ENCODE assay signal across 25 cellular contexts in the genomic region with DNA sequence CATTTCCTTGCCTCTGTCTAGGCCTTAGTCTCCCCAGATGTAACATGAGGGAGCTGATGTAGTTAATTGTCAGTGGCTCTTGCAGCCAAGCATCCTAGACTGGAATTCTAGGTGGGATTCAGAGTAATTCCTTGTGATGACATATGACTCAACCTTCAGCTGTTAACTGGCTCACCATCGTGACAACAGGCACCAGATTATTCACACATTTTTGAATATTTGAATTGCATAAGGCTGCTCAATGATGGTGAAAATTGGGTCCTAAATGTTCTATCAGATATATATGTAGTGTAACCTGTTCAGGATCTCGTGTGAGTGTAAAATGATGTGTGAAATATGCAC.
A peak's percentile ranks its signal among the peaks of the same experiment; 100 is the strongest.
DNase-seq lines count a peak whose midpoint lies in the region; ATAC-seq, FAIRE-seq and TF ChIP-seq lines count a peak whose summit lies in the region.
"Had no signal": no experiment of that assay in that cellular context is flagged by ENCODE, and none has a peak within 500 bp of the region (broad histone marks: within the 10 kb centered on the region; RNA-seq: fewer than 3 reads in every experiment).

No MANE protein-coding gene starts in this region.

- H3K27me3 ChIP-seq in ACC112 (ENCODE audit: insufficient read depth, low read length) (no peaks in the 10 kb centered on the region), GM23248 (replicated peaks; ENCODE audit: insufficient read depth) (no peaks in the 10 kb centered on the region), small intestine (ENCODE audit: control insufficient read depth in 2 of 2, insufficient read depth in 2 of 2, low read length in 2 of 2) (no peaks in the 10 kb centered on the region)
- H3K27me3 ChIP-seq in effector memory CD4-positive, alpha-beta T cell (replicated peaks; ENCODE audit: control insufficient read depth, insufficient read depth, low read length, poor library complexity, severe bottlenecking): no peaks in the 10 kb centered on the region
- H3K27me3 ChIP-seq: SJCRH30, vagina had no signal

- peaks cover 22% of the 10 kb centered on the region for H3F3A ChIP-seq in GM23248 (ENCODE audit: insufficient read depth)

- 47 to 48% methylated on average over 2 of the region's 2 CpGs for WGBS in GM23248 (ENCODE audit: low coverage in 1 of 2, low lambda C conversion rate in 2 of 2, missing lambda C conversion rate in 2 of 2), 2 experiments
- WGBS in small intestine, 3 donors: 84 to 88% (median 85%) methylated on average over 2 of the region's 2 CpGs

- H3K4me2 ChIP-seq in GM23248 (ENCODE audit: unreplicated experiment): peak overlapping the region; percentile 10

- H3K36me3 Mint-ChIP-seq in naive thymus-derived CD8-positive, alpha-beta T cell: peaks cover 0 to 3% (median 0%) of the 10 kb centered on the region in 3 donors
- H3K36me3 Mint-ChIP-seq: CD4-positive, CD25-positive, alpha-beta regulatory T cell; stimulated activated effector memory CD8-positive, alpha-beta T cell treated with anti-CD3 and anti-CD28 coated beads, Interleukin-12 subunit alpha, Interleukin-12 subunit beta, amount 100 ng/mL, for 72 hours had no signal

- no peak overlapping the region for H3K27ac Mint-ChIP-seq in naive thymus-derived CD8-positive, alpha-beta T cell
- H3K27ac Mint-ChIP-seq: CD4-positive, CD25-positive, alpha-beta regulatory T cell; HFFc6; stimulated activated effector memory CD8-positive, alpha-beta T cell treated with anti-CD3 and anti-CD28 coated beads, Interleukin-12 subunit alpha, Interleukin-12 subunit beta, amount 100 ng/mL, for 72 hours had no signal

- H3K9me3 Mint-ChIP-seq in naive thymus-derived CD8-positive, alpha-beta T cell: no peaks in the 10 kb centered on the region
- H3K9me3 Mint-ChIP-seq: HFFc6; stimulated activated effector memory CD8-positive, alpha-beta T cell treated with anti-CD3 and anti-CD28 coated beads, Interleukin-12 subunit alpha, Interleukin-12 subunit beta, amount 100 ng/mL, for 72 hours had no signal

- H3K9me3 ChIP-seq in GM23248 (ENCODE audit: low read depth): no peaks in the 10 kb centered on the region
- no peaks in the 10 kb centered on the region for H3K9me3 ChIP-seq in effector memory CD4-positive, alpha-beta T cell (ENCODE audit: control insufficient read depth, low read length)
- H3K9me3 ChIP-seq in small intestine (ENCODE audit: control insufficient read depth, low read depth): no peaks in the 10 kb centered on the region
- H3K9me3 ChIP-seq: SJCRH30, thoracic aorta, vagina had no signal

- H2AFZ ChIP-seq in ACC112 (ENCODE audit: low read length, unreplicated experiment) (no peak overlapping the region), GM23248 (no peak overlapping the region)

- H4K20me1 ChIP-seq in GM23248 (ENCODE audit: insufficient read depth): no peaks in the 10 kb centered on the region

- no peak for ATAC-seq in naive thymus-derived CD8-positive, alpha-beta T cell
- ATAC-seq in GM18520 (IDR thresholded peaks at IDR 0.05; ENCODE audit: unreplicated experiment): no peak
- ATAC-seq: Panc1 had no signal

- H3K9ac ChIP-seq in GM23248: no peak overlapping the region

- H3K27ac ChIP-seq in ACC112 (ENCODE audit: low read depth, low read length) (peak overlapping the region; percentile 58), GM23248 (peak overlapping the region; percentile 56), small intestine (ENCODE audit: low read depth in 1 of 2, low read length in 1 of 2) (no peak overlapping the region)
- H3K27ac ChIP-seq in effector memory CD4-positive, alpha-beta T cell (ENCODE audit: insufficient read depth, low read length, poor library complexity, severe bottlenecking): no peak overlapping the region
- H3K27ac ChIP-seq: SJCRH30, vagina had no signal

- in situ Hi-C loops in GM23248 (cut with MboI): no loop called here
- in situ Hi-C loops in astrocyte of the spinal cord (cut with HindIII; ENCODE audit: low sequenced_read_pairs): no loop called here

- peak; percentile 68 for DNase-seq in GM23248
- peak; percentile 17 for DNase-seq in astrocyte of the spinal cord (ENCODE audit: low read depth, low spot score)
- peak; percentile 38 for DNase-seq in kidney tubule cell (ENCODE audit: low spot score)
- DNase-seq in effector memory CD4-positive, alpha-beta T cell: no peak
- DNase-seq in naive thymus-derived CD8-positive, alpha-beta T cell: no peak
- no peak for DNase-seq in small intestine
- DNase-seq: activated CD4-positive, alpha-beta T cell treated with anti-CD3 and anti-CD28 coated beads for 4 hours; activated naive CD4-positive, alpha-beta T cell; activated T-cell treated with anti-CD3 and anti-CD28 coated beads, Interleukin-2, amount 50 U/mL, for 48 hours; CD4-positive, CD25-positive, alpha-beta regulatory T cell; cortex of kidney; head of caudate nucleus; HFFc6; mammary epithelial cell; NCI-H1436; NCI-H510A treated with DMSO at 0.1 percent for 48 hours; NK-92 treated with Interleukin-12 subunit alpha and Interleukin-12 subunit beta, amount 100 ng/mL, for 24 hours; occipital lobe; SJCRH30 had no signal

- H3K79me2 ChIP-seq in ACC112 (ENCODE audit: control insufficient read depth, insufficient read depth, low read length, unreplicated experiment) (no peaks in the 10 kb centered on the region), GM23248 (ENCODE audit: insufficient read depth) (peaks cover 13% of the 10 kb centered on the region; the same call in 1 of the 2 replicates)

- no peaks in the 10 kb centered on the region for H3K27me3 Mint-ChIP-seq in naive thymus-derived CD8-positive, alpha-beta T cell
- H3K27me3 Mint-ChIP-seq: CD4-positive, CD25-positive, alpha-beta regulatory T cell had no signal

- H3K4me1 Mint-ChIP-seq in naive thymus-derived CD8-positive, alpha-beta T cell: peaks cover 3 to 24% (median 6%) of the 10 kb centered on the region in 4 donors

- no peak overlapping the region for H3K4me3 Mint-ChIP-seq in naive thymus-derived CD8-positive, alpha-beta T cell
- H3K4me3 Mint-ChIP-seq: HFFc6; stimulated activated effector memory CD8-positive, alpha-beta T cell treated with anti-CD3 and anti-CD28 coated beads, Interleukin-12 subunit alpha, Interleukin-12 subunit beta, amount 100 ng/mL, for 72 hours had no signal

- POLR2A ChIA-PET in naive thymus-derived CD8-positive, alpha-beta T cell (lab: Charles Lee): no interaction called here

- no peaks in the 10 kb centered on the region for H3K36me3 ChIP-seq in ACC112 (ENCODE audit: insufficient read depth, low read length)
- no peaks in the 10 kb centered on the region for H3K36me3 ChIP-seq in GM23248 (ENCODE audit: low read depth)
- no peaks in the 10 kb centered on the region for H3K36me3 ChIP-seq in effector memory CD4-positive, alpha-beta T cell (ENCODE audit: control insufficient read depth, insufficient read depth, low read length)
- H3K36me3 ChIP-seq in small intestine (ENCODE audit: control insufficient read depth in 2 of 2, insufficient read depth in 2 of 2, low read length in 2 of 2): no peaks in the 10 kb centered on the region
- H3K36me3 ChIP-seq: SJCRH30, thoracic aorta, vagina had no signal

- H3K4me3 ChIP-seq in ACC112 (ENCODE audit: low read depth, low read length): 0 out of 2 replicates have a peak overlapping the region, but pooled peaks have one; percentile 27
- no peak overlapping the region for H3K4me3 ChIP-seq in GM23248
- H3K4me3 ChIP-seq in astrocyte of the spinal cord (ENCODE audit: low read depth, low read length): no peak overlapping the region
- no peak overlapping the region for H3K4me3 ChIP-seq in effector memory CD4-positive, alpha-beta T cell (ENCODE audit: insufficient read depth, low read depth, low read length, poor library complexity, severe bottlenecking)
- no peak overlapping the region for H3K4me3 ChIP-seq in small intestine (ENCODE audit: low read depth in 1 of 2, low read length in 2 of 2)
- H3K4me3 ChIP-seq: SJCRH30, thoracic aorta, vagina had no signal

- no peaks in the 10 kb centered on the region; the same call in 1 of the 2 replicates for H3K9me2 ChIP-seq in GM23248 (ENCODE audit: insufficient read depth)

- TF ChIP-seq CTCF in astrocyte of the spinal cord (IDR thresholded peaks at IDR 0.05; ENCODE audit: low read depth, low read length): no peak

- no peak for FAIRE-seq in small intestine (lab: Jason Lieb, UNC)

- H3K4me1 ChIP-seq in ACC112 (ENCODE audit: control insufficient read depth, insufficient read depth, low read length, unreplicated experiment): peaks cover 23% of the 10 kb centered on the region
- peaks cover 21% of the 10 kb centered on the region for H3K4me1 ChIP-seq in GM23248 (ENCODE audit: insufficient read depth)
- no peaks in the 10 kb centered on the region for H3K4me1 ChIP-seq in effector memory CD4-positive, alpha-beta T cell (ENCODE audit: control insufficient read depth, insufficient read depth, low read length, poor library complexity, severe bottlenecking)
- H3K4me1 ChIP-seq in small intestine (ENCODE audit: control insufficient read depth in 2 of 2, insufficient read depth in 1 of 2, low read depth in 1 of 2, low read length in 1 of 2): no peaks in the 10 kb centered on the region
- H3K4me1 ChIP-seq: SJCRH30 had no signal

Comparison
In these comparisons a context has a peak if more than half of its experiments do, and no peak if none do; other contexts are left out.
1. H3K27ac ChIP-seq: peak in ACC112 (single experiment) and GM23248 (single experiment); none in effector memory CD4-positive, alpha-beta T cell (single experiment) and small intestine (0 of 2).
2. DNase-seq: peak in GM23248 (single experiment), astrocyte of the spinal cord (single experiment) and kidney tubule cell (single experiment); none in effector memory CD4-positive, alpha-beta T cell (0 of 3), naive thymus-derived CD8-positive, alpha-beta T cell (0 of 10) and small intestine (single experiment).